8 cellular contexts compared by ENCODE assay signal in genomic region chr6:24935753-24936152, GRCh38. TPM values are rescaled to one million over a fixed set of nuclear protein-coding genes. Genes with fewer than 3 reads are reported as not detected.
DNase-seq lines count a peak whose midpoint lies in the region; ATAC-seq, FAIRE-seq and TF ChIP-seq lines count a peak whose summit lies in the region.

RIPOR2 (minus strand) TSS chr6:24935960; CDS start chr6:24935898, 62 bp downstream.

- no peaks in the 10 kb centered on the region for H3K36me3 Mint-ChIP-seq in stimulated activated naive CD8-positive, alpha-beta T cell treated with anti-CD3 and anti-CD28 coated beads, Interleukin-15, Interleukin-2, amounts not matched to agents 100 ng/mL and 50 ng/mL, for 24 hours (ENCODE audit: low read depth)

- intact Hi-C loops in right lobe of liver (cut with DNase I) = no loop called here

- WGBS in right lobe of liver (ENCODE audit: insufficient coverage, low coverage, low lambda C conversion rate, missing lambda C conversion rate) = 24% methylated on average over 9 of the region's 9 CpGs

- DNase-seq in CD1c-positive myeloid dendritic cell (ENCODE audit: extremely low spot score) = peak; percentile 76
- DNase-seq in NOMO-1 treated with dmso at 0.1 percent for 144 hours (lab: John Stamatoyannopoulos, UW; ENCODE audit: unreplicated experiment) = peak; percentile 79
- peak; percentile 88 for DNase-seq in activated effector memory CD4-positive, alpha-beta T cell treated with anti-CD3 and anti-CD28 coated beads, Interleukin-2, amount 50 U/mL, for 16 hours
- peak in 2 of 3 donors; percentile 51 to 68 for DNase-seq in right lobe of liver
- no peak for DNase-seq in H54 (ENCODE audit: insufficient read length, low spot score)
- no peak for DNase-seq in amniotic stem cell (lab: John Stamatoyannopoulos, UW)

- peak within 1 kb of the TSS in 1 of 3 donors; percentile 19 for H3K4me3 ChIP-seq in right lobe of liver

- ATAC-seq in GM21619 (IDR thresholded peaks at IDR 0.05; ENCODE audit: unreplicated experiment) = peak; percentile 33
- peak; percentile 55 to 71 (median 64) for ATAC-seq in right lobe of liver

- peaks cover 98% of the 10 kb centered on the region for H3K4me1 Mint-ChIP-seq in stimulated activated naive CD8-positive, alpha-beta T cell treated with anti-CD3 and anti-CD28 coated beads, Interleukin-15, Interleukin-2, amounts not matched to agents 100 ng/mL and 50 ng/mL, for 24 hours (ENCODE audit: low read depth)

- TF ChIP-seq POLR2A in right lobe of liver (IDR thresholded peaks at IDR 0.05) (no peak), H54 (IDR thresholded peaks at IDR 0.05; ENCODE audit: low read depth, low read length) (no peak)

- no peaks in the 10 kb centered on the region for H3K27me3 ChIP-seq in right lobe of liver

- peak within 1 kb of the TSS; percentile 91 for H3K4me3 Mint-ChIP-seq in stimulated activated naive CD8-positive, alpha-beta T cell treated with anti-CD3 and anti-CD28 coated beads, Interleukin-15, Interleukin-2, amounts not matched to agents 100 ng/mL and 50 ng/mL, for 24 hours

- FAIRE-seq in H54 (lab: Jason Lieb, UNC) = no peak

- no peaks in the 10 kb centered on the region for H3K36me3 ChIP-seq in right lobe of liver

- H3K27ac ChIP-seq in right lobe of liver = peak within 1 kb of the TSS in 1 of 3 donors; percentile 26

- H3K27ac Mint-ChIP-seq in stimulated activated naive CD8-positive, alpha-beta T cell treated with anti-CD3 and anti-CD28 coated beads, Interleukin-15, Interleukin-2, amounts not matched to agents 100 ng/mL and 50 ng/mL, for 24 hours = peak within 1 kb of the TSS; percentile 98

- no peaks in the 10 kb centered on the region for H3K27me3 Mint-ChIP-seq in stimulated activated naive CD8-positive, alpha-beta T cell treated with anti-CD3 and anti-CD28 coated beads, Interleukin-15, Interleukin-2, amounts not matched to agents 100 ng/mL and 50 ng/mL, for 24 hours

- no peaks in the 10 kb centered on the region for H3K9me3 Mint-ChIP-seq in stimulated activated naive CD8-positive, alpha-beta T cell treated with anti-CD3 and anti-CD28 coated beads, Interleukin-15, Interleukin-2, amounts not matched to agents 100 ng/mL and 50 ng/mL, for 24 hours

- H3K9me3 ChIP-seq in right lobe of liver = no peaks in the 10 kb centered on the region

- TF ChIP-seq CTCF in right lobe of liver (IDR thresholded peaks at IDR 0.05) = no peak

- no peaks in the 10 kb centered on the region for H3K4me1 ChIP-seq in right lobe of liver

RNA-seq across cellular contexts. Expression of gene RIPOR2, which starts in this region (rescaled TPM):
- total RNA-seq in right lobe of liver = 1 to 10 TPM; 1.8 to 4.6 (median 3.5) TPM

Comparison
In these comparisons a context has a peak if more than half of its experiments do, and no peak if none do; other contexts are left out.
1. DNase-seq: peak in CD1c-positive myeloid dendritic cell (single experiment), NOMO-1 treated with dmso at 0.1 percent for 144 hours (single experiment), activated effector memory CD4-positive, alpha-beta T cell treated with anti-CD3 and anti-CD28 coated beads, Interleukin-2, amount 50 U/mL, for 16 hours (single experiment) and right lobe of liver (2 of 3); none in H54 (single experiment) and amniotic stem cell (single experiment).